ENCODE assay signal across 12 cellular contexts in the genomic region with DNA sequence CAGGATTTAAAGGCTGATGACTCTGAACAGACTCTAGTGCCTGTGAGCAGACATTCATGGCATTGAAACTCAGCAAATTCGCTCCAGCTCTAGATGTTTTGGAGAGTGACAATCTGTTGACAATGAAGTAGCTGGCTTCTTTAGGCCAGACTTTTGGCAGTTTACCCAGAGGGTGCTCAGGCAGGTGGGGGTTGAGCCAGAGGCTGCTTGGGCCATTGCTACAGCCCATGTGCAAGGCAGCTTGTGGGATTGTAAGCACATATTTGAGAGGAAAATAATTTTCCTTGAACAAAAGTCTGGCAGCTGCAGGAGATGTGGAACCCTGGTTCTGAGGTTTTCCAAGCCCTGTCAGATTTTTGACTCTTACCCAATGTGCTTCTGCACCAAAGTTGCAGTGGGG.
"Had no signal": no experiment of that assay in that cellular context is flagged by ENCODE, and none has a peak within 500 bp of the region (broad histone marks: within the 10 kb centered on the region; RNA-seq: fewer than 3 reads in every experiment).

No MANE protein-coding gene starts in this region.

- H3K4me1 Mint-ChIP-seq: memory B cell had no signal

- DNase-seq: activated CD4-positive, alpha-beta T cell treated with anti-CD3 and anti-CD28 coated beads, Interleukin-2, amount 50 U/mL, for 1 hour; activated CD4-positive, CD25-positive, alpha-beta regulatory T cell; activated naive CD4-positive, alpha-beta T cell treated with anti-CD3 and anti-CD28 coated beads, Interleukin-2, amount 50 U/mL, for 16 hours; adrenal gland; brain microvascular endothelial cell; dorsolateral prefrontal cortex; heart left ventricle; stimulated activated CD4-positive, alpha-beta T cell treated with anti-CD3 and anti-CD28 coated beads, Interleukin-4, amount 100 ng/mL, for 1 hour; T-helper 17 cell; testis had no signal

- H3K27me3 Mint-ChIP-seq: stimulated activated naive CD8-positive, alpha-beta T cell treated with anti-CD3 and anti-CD28 coated beads, Interleukin-15, Interleukin-2, amounts not matched to agents 100 ng/mL and 50 ng/mL, for 24 hours; T-helper 17 cell had no signal

- ATAC-seq: T-helper 17 cell had no signal

- H3K27ac ChIP-seq: adrenal gland, brain microvascular endothelial cell, dorsolateral prefrontal cortex, testis had no signal

- H3K4me3 ChIP-seq: adrenal gland, dorsolateral prefrontal cortex, heart left ventricle, testis had no signal

- H3K9me3 ChIP-seq: adrenal gland, heart left ventricle, testis had no signal

- H3K27ac Mint-ChIP-seq: memory B cell, T-helper 17 cell had no signal

- H3K27me3 ChIP-seq: adrenal gland, brain microvascular endothelial cell, heart left ventricle, testis had no signal

- H3K36me3 ChIP-seq: adrenal gland, brain microvascular endothelial cell, heart left ventricle had no signal

- H3K9me3 Mint-ChIP-seq: memory B cell; stimulated activated naive CD8-positive, alpha-beta T cell treated with anti-CD3 and anti-CD28 coated beads, Interleukin-15, Interleukin-2, amounts not matched to agents 100 ng/mL and 50 ng/mL, for 24 hours had no signal

- H3K4me3 Mint-ChIP-seq: memory B cell; stimulated activated naive CD8-positive, alpha-beta T cell treated with anti-CD3 and anti-CD28 coated beads, Interleukin-15, Interleukin-2, amounts not matched to agents 100 ng/mL and 50 ng/mL, for 24 hours; T-helper 17 cell had no signal

- H3K36me3 Mint-ChIP-seq: memory B cell had no signal

- H3K4me1 ChIP-seq: adrenal gland, testis had no signal
